28 cellular contexts compared by ENCODE assay signal in the genomic region with DNA sequence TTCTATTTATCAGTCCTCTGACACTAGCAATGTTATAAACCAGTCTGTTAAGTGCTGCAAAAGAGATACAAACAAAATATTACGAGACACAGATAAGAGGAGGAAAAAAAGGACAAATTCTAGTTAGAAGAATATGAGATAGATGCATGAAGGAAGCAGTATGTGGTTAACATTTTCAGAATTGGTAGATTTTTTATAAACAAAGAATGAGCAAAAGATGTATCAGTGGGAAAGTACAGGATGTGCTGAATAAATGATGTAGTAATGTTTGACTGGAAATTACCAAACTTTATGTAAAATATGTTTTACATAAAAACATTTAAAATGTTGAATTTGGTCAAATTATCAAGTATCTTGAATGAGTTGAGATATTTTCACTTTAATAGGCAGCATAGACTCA.
"Had no signal": no experiment of that assay in that cellular context is flagged by ENCODE, and none has a peak within 500 bp of the region (broad histone marks: within the 10 kb centered on the region; RNA-seq: fewer than 3 reads in every experiment).

No MANE protein-coding gene starts in this region.

- H3K9me3 Mint-ChIP-seq: endodermal cell; natural killer cell treated with Interleukin-12 subunit alpha and Interleukin-12 subunit beta and Interleukin-15 and Interleukin-18, amount 100 ng/mL, for 72 hours; neural crest cell had no signal

- H2AFZ ChIP-seq: parathyroid adenoma had no signal

- H3K4me3 Mint-ChIP-seq: endodermal cell; mesothelial cell of epicardium; naive B cell; natural killer cell treated with Interleukin-12 subunit alpha and Interleukin-12 subunit beta and Interleukin-15 and Interleukin-18, amount 100 ng/mL, for 72 hours; neural crest cell; stimulated activated memory B cell treated with anti-CD40 and anti-IgM and Interleukin-4, amounts not matched to agents 10 μg/mL and 1 μg/mL and 100 μg/mL, for 72 hours had no signal

- H3K9me3 ChIP-seq: esophagus muscularis mucosa, gastrocnemius medialis, mucosa of descending colon, neutrophil, right lobe of liver, thoracic aorta, tibial nerve, upper lobe of left lung had no signal

- H3K4me3 ChIP-seq: dorsolateral prefrontal cortex, esophagus muscularis mucosa, gastrocnemius medialis, mucosa of descending colon, right lobe of liver, spleen, thoracic aorta, tibial nerve, upper lobe of left lung had no signal

- H3K9ac ChIP-seq: parathyroid adenoma had no signal

- H3K27me3 ChIP-seq: dorsolateral prefrontal cortex, esophagus muscularis mucosa, gastrocnemius medialis, neutrophil, right lobe of liver, spleen, tibial nerve, upper lobe of left lung had no signal

- DNase-seq: dorsolateral prefrontal cortex; effector CD4-positive, alpha-beta T cell; endodermal cell; foreskin fibroblast; gastrocnemius medialis; head of caudate nucleus; kidney; mesenchymal stem cell; mucosa of descending colon; naive B cell; right lobe of liver; spleen; stimulated activated CD4-positive, alpha-beta T cell treated with anti-CD3 and anti-CD28 coated beads, Interleukin-4, amount 100 ng/mL, for 4 hours; stimulated activated naive CD8-positive, alpha-beta T cell treated with anti-CD3 and anti-CD28 coated beads, Interleukin-15, Interleukin-2, amounts not matched to agents 100 U/mL and 50 U/mL, for 24 hours; substantia nigra; upper lobe of left lung had no signal

- H3K36me3 ChIP-seq: esophagus muscularis mucosa, gastrocnemius medialis, neutrophil, right lobe of liver, spleen, thoracic aorta, tibial nerve, upper lobe of left lung had no signal

- ATAC-seq: gastrocnemius medialis; left lobe of liver; mucosa of descending colon; natural killer cell treated with Interleukin-12 subunit alpha and Interleukin-12 subunit beta and Interleukin-15 and Interleukin-18, amount 100 ng/mL, for 72 hours; right lobe of liver; stimulated activated memory B cell treated with anti-CD40 and anti-IgM and Interleukin-4, amounts not matched to agents 10 μg/mL and 1 μg/mL and 100 μg/mL, for 72 hours; stimulated activated naive CD8-positive, alpha-beta T cell treated with anti-CD3 and anti-CD28 coated beads, Interleukin-15, Interleukin-2, amounts not matched to agents 100 U/mL and 50 U/mL, for 24 hours had no signal

- H3K4me1 ChIP-seq: esophagus muscularis mucosa, gastrocnemius medialis, parathyroid adenoma, right lobe of liver, spleen, tibial nerve, upper lobe of left lung had no signal

- H3K27ac Mint-ChIP-seq: endodermal cell; mesothelial cell of epicardium; naive B cell; natural killer cell treated with Interleukin-12 subunit alpha and Interleukin-12 subunit beta and Interleukin-15 and Interleukin-18, amount 100 ng/mL, for 72 hours; progenitor cell of endocrine pancreas; stimulated activated memory B cell treated with anti-CD40 and anti-IgM and Interleukin-4, amounts not matched to agents 10 μg/mL and 1 μg/mL and 100 μg/mL, for 72 hours had no signal

- H3K27me3 Mint-ChIP-seq: naive B cell; natural killer cell treated with Interleukin-12 subunit alpha and Interleukin-12 subunit beta and Interleukin-15 and Interleukin-18, amount 100 ng/mL, for 72 hours; progenitor cell of endocrine pancreas; stimulated activated memory B cell treated with anti-CD40 and anti-IgM and Interleukin-4, amounts not matched to agents 10 μg/mL and 1 μg/mL and 100 μg/mL, for 72 hours had no signal

- H3K36me3 Mint-ChIP-seq: mesothelial cell of epicardium; naive B cell; natural killer cell treated with Interleukin-12 subunit alpha and Interleukin-12 subunit beta and Interleukin-15 and Interleukin-18, amount 100 ng/mL, for 72 hours; stimulated activated memory B cell treated with anti-CD40 and anti-IgM and Interleukin-4, amounts not matched to agents 10 μg/mL and 1 μg/mL and 100 μg/mL, for 72 hours had no signal

- H3K79me2 ChIP-seq: parathyroid adenoma had no signal

- H3K27ac ChIP-seq: dorsolateral prefrontal cortex, epithelial cell of prostate, esophagus muscularis mucosa, gastrocnemius medialis, neutrophil, parathyroid adenoma, right lobe of liver, spleen, thoracic aorta, tibial nerve, upper lobe of left lung had no signal

- H3K4me1 Mint-ChIP-seq: mesothelial cell of epicardium; naive B cell; neural crest cell; stimulated activated memory B cell treated with anti-CD40 and anti-IgM and Interleukin-4, amounts not matched to agents 10 μg/mL and 1 μg/mL and 100 μg/mL, for 72 hours had no signal
